In genomic region chr5:151683936-151684586, GRCh38 we compare ENCODE assay signal across 10 cellular contexts. TPM values are rescaled to one million over a fixed set of nuclear protein-coding genes. Genes with fewer than 3 reads are reported as not detected.
DNase-seq lines count a peak whose midpoint lies in the region; ATAC-seq, FAIRE-seq and TF ChIP-seq lines count a peak whose summit lies in the region.
"Had no signal": no experiment of that assay in that cellular context is flagged by ENCODE, and none has a peak within 500 bp of the region (broad histone marks: within the 10 kb centered on the region; RNA-seq: fewer than 3 reads in every experiment).

No MANE protein-coding gene starts in this region.

- no peak overlapping the region for H2BK15ac ChIP-seq in H1 (ENCODE audit: low read length)

- H3K27ac ChIP-seq in heart left ventricle (peak overlapping the region; percentile 78 to 95 (median 88)), H1 (ENCODE audit: low read depth, low read length) (no peak overlapping the region), vagina (peak overlapping the region; percentile 94)

- DNase-seq in heart left ventricle: no peak
- no peak for DNase-seq in Right ventricle myocardium inferior (ENCODE audit: missing footprints)
- DNase-seq in H1 (ENCODE audit: low read depth in 1 of 2, low spot score in 2 of 2): no peak
- no peak for DNase-seq in vagina (ENCODE audit: extremely low spot score in 2 of 2)
- DNase-seq in cerebellum (ENCODE audit: low spot score): no peak
- DNase-seq in HuH-7.5 (ENCODE audit: low spot score): no peak
- DNase-seq: T-cell had no signal

- TF ChIP-seq POLR2A in heart left ventricle (IDR thresholded peaks at IDR 0.05) (no peak), H1 (IDR thresholded peaks at IDR 0.05; ENCODE audit: control extremely low read depth in 1 of 2, low read depth in 2 of 2, low read length in 2 of 2) (no peak), vagina (IDR thresholded peaks at IDR 0.05) (no peak)

- H3K79me2 ChIP-seq in H1 (ENCODE audit: control insufficient read depth in 1 of 2, insufficient read depth in 2 of 2, low read length in 2 of 2): peaks cover 3 to 19% of the 10 kb centered on the region in 2 experiments

- no peak overlapping the region for H3K14ac ChIP-seq in H1 (ENCODE audit: insufficient read length)

- H3K27ac Mint-ChIP-seq in nephron: peak overlapping the region; percentile 93 to 98 (median 93)
- H3K27ac Mint-ChIP-seq: natural killer cell treated with Interleukin-12 subunit alpha and Interleukin-12 subunit beta and Interleukin-15 and Interleukin-18, amount 100 ng/mL, for 72 hours; T-cell had no signal

- H3K36me3 ChIP-seq in heart left ventricle (peaks cover 0 to 20% (median 12%) of the 10 kb centered on the region in 9 donors), H1 (ENCODE audit: control insufficient read depth in 2 of 4, insufficient read depth in 4 of 4, low read length in 3 of 4) (0 out of 8 replicates have a peak, but pooled peaks cover 0 to 3% (median 0%) of the 10 kb centered on the region in 4 experiments), vagina (no peaks in the 10 kb centered on the region)

- H3K4me3 Mint-ChIP-seq in nephron: peak overlapping the region; percentile 93 to 99 (median 97)
- H3K4me3 Mint-ChIP-seq: natural killer cell treated with Interleukin-12 subunit alpha and Interleukin-12 subunit beta and Interleukin-15 and Interleukin-18, amount 100 ng/mL, for 72 hours; T-cell had no signal

- H3K9me3 ChIP-seq in heart left ventricle (no peaks in the 10 kb centered on the region), H1 (ENCODE audit: insufficient read depth in 2 of 2, low read depth in 1 of 2, low read length in 1 of 2) (no peaks in the 10 kb centered on the region), vagina (no peaks in the 10 kb centered on the region)

- H2BK120ac ChIP-seq in H1 (replicated peaks; ENCODE audit: low read depth, low read length): no peak overlapping the region

- H3K79me1 ChIP-seq in H1 (ENCODE audit: low read depth, low read length): peaks cover 3% of the 10 kb centered on the region

- H3K27me3 Mint-ChIP-seq in nephron (ENCODE audit: low read depth): no peaks in the 10 kb centered on the region

- CTCF ChIA-PET in H1 (lab: Charles Lee; ENCODE audit: partially characterized antibody): interaction anchor here (0.6 to 43.0 kb wide), 17 partner anchors 11 to 617 kb away, joined by 3 to 991 read pairs (median 5); partner anchors contain the start of gene ATOX1

- 54 to 69% (median 67%) methylated on average over 2 of the region's 2 CpGs for WGBS in heart left ventricle, 4 donors
- WGBS in H1 (ENCODE audit: extremely low coverage in 1 of 2, insufficient coverage in 1 of 2, insufficient read length in 1 of 2, insufficient replicate concordance in 2 of 2, low coverage in 1 of 2, low lambda C conversion rate in 2 of 2, missing lambda C conversion rate in 1 of 2), 2 experiments: 94% methylated on average over 2 of the region's 2 CpGs; no CpG with 5 or more reads in 1 of the 2 experiments

- H3K27me3 ChIP-seq in heart left ventricle: no peaks in the 10 kb centered on the region
- no peaks in the 10 kb centered on the region for H3K27me3 ChIP-seq in H1 (replicated peaks in 1 of 4; ENCODE audit: control insufficient read depth in 3 of 4, extremely low read depth in 1 of 4, insufficient read depth in 3 of 4, low read length in 3 of 4)
- no peaks in the 10 kb centered on the region for H3K27me3 ChIP-seq in vagina

- H3K4me2 ChIP-seq in H1 (ENCODE audit: insufficient read depth in 1 of 2, low read depth in 2 of 2, low read length in 2 of 2): peak overlapping the region in 1 of 2 experiments; percentile 92; a peak in 1 of 4 replicates

- H3K4me3 ChIP-seq in heart left ventricle (peak overlapping the region in 11 of 12 donors; percentile 53 to 79 (median 71)), H1 (ENCODE audit: extremely low read depth in 1 of 4, insufficient read depth in 2 of 4, low read depth in 3 of 4, low read length in 4 of 4) (peak overlapping the region in 3 of 4 experiments; percentile 32 to 75 (median 68); a peak in 3 of 8 replicates), vagina (peak overlapping the region; percentile 8 to 76)

- H3K18ac ChIP-seq in H1 (ENCODE audit: extremely low read depth, low read length): no peak overlapping the region

- ATAC-seq in heart left ventricle: no peak
- no peak for ATAC-seq in Right ventricle myocardium inferior
- ATAC-seq in HG03460 (IDR thresholded peaks at IDR 0.05; ENCODE audit: unreplicated experiment): no peak
- ATAC-seq: natural killer cell treated with Interleukin-12 subunit alpha and Interleukin-12 subunit beta and Interleukin-15 and Interleukin-18, amount 100 ng/mL, for 72 hours; T-cell had no signal

- peaks cover 5 to 65% (median 56%) of the 10 kb centered on the region in 12 donors for H3K4me1 ChIP-seq in heart left ventricle
- H3K4me1 ChIP-seq in H1 (replicated peaks in 1 of 4; ENCODE audit: control insufficient read depth in 3 of 4, insufficient read depth in 4 of 4, low read length in 3 of 4): peaks cover 3 to 23% (median 15%) of the 10 kb centered on the region in 4 experiments
- peaks cover 70% of the 10 kb centered on the region for H3K4me1 ChIP-seq in vagina

- peaks cover 23% of the 10 kb centered on the region for H3K36me3 Mint-ChIP-seq in nephron (ENCODE audit: low read depth)
- H3K36me3 Mint-ChIP-seq: natural killer cell treated with Interleukin-12 subunit alpha and Interleukin-12 subunit beta and Interleukin-15 and Interleukin-18, amount 100 ng/mL, for 72 hours; T-cell had no signal

- no peak overlapping the region for H2AFZ ChIP-seq in H1 (ENCODE audit: low read length)

- H4K5ac ChIP-seq in H1 (ENCODE audit: insufficient read length, low read depth, low read length): no peak overlapping the region

- no peak overlapping the region for H3K4ac ChIP-seq in H1 (replicated peaks; ENCODE audit: insufficient read length, low read depth, low read length)

- intact Hi-C loops in heart left ventricle (cut with DNase I) (no loop called here), Right ventricle myocardium inferior (cut with DNase I) (loop anchor here (2.0 kb wide), 1 partner anchor 19 kb away; no protein-coding TSS in a partner anchor), vagina (cut with DNase I) (no loop called here)

- no peaks in the 10 kb centered on the region for H3K9me3 Mint-ChIP-seq in nephron
- H3K9me3 Mint-ChIP-seq: natural killer cell treated with Interleukin-12 subunit alpha and Interleukin-12 subunit beta and Interleukin-15 and Interleukin-18, amount 100 ng/mL, for 72 hours; T-cell had no signal

- H4K8ac ChIP-seq in H1 (ENCODE audit: extremely low read depth, insufficient read depth, low read length): no peak overlapping the region

- no peak for FAIRE-seq in H1 (lab: Jason Lieb, UNC)

- H3K23ac ChIP-seq in H1 (ENCODE audit: insufficient read length): no peak overlapping the region

- H3K56ac ChIP-seq in H1 (replicated peaks; ENCODE audit: insufficient read length, low read depth, low read length): no peak overlapping the region

- H3K4me1 Mint-ChIP-seq in nephron: peaks cover 65% of the 10 kb centered on the region

- H2BK20ac ChIP-seq in H1 (ENCODE audit: low read length): no peak overlapping the region

- H2BK12ac ChIP-seq in H1 (ENCODE audit: low read depth, low read length): no peak overlapping the region

- POLR2A ChIA-PET in H1 (lab: Charles Lee; ENCODE audit: partially characterized antibody): interaction anchor here (0.6 to 2.1 kb wide), 14 partner anchors 9 to 663 kb away, joined by 3 to 9 read pairs (median 4); partner anchors contain the start of gene GPX3

- no peak overlapping the region for H2BK5ac ChIP-seq in H1 (ENCODE audit: low read depth, low read length)

- peaks cover 12% of the 10 kb centered on the region; the same call in 1 of the 2 replicates for H3K23me2 ChIP-seq in H1 (ENCODE audit: low read depth, low read length)

- no peak overlapping the region for H2AK5ac ChIP-seq in H1 (ENCODE audit: low read depth, low read length)

- H3K9ac ChIP-seq in H1 (replicated peaks in 1 of 4; ENCODE audit: extremely low read depth in 1 of 4, low read depth in 3 of 4, low read length in 3 of 4): no peak overlapping the region

- TF ChIP-seq CTCF in heart left ventricle (IDR thresholded peaks at IDR 0.05) (no peak), H1 (IDR thresholded peaks at IDR 0.05; ENCODE audit: control extremely low read depth in 1 of 3, insufficient read depth in 1 of 3, low read depth in 1 of 3, low read length in 3 of 3) (no peak), nephron (IDR thresholded peaks at IDR 0.05; ENCODE audit: unreplicated experiment in 3 of 3) (no peak), vagina (IDR thresholded peaks at IDR 0.05) (no peak)

- no peak for TF ChIP-seq RAD21 in H1 (IDR thresholded peaks at IDR 0.05 in 1 of 2, conservative IDR thresholded peaks at IDR 0.05 in 1 of 2; ENCODE audit: low read depth in 2 of 2, low read length in 2 of 2)

- no peak overlapping the region for H4K91ac ChIP-seq in H1 (replicated peaks; ENCODE audit: insufficient read length, low read length)

- no peaks in the 10 kb centered on the region for H4K20me1 ChIP-seq in H1 (replicated peaks in 1 of 2; ENCODE audit: control insufficient read depth in 1 of 2, insufficient read depth in 2 of 2, low read length in 2 of 2)

- no peak for TF ChIP-seq EP300 in H1 (IDR thresholded peaks at IDR 0.05; ENCODE audit: borderline replicate concordance in 1 of 2, low read depth in 2 of 2, low read length in 2 of 2)

TF ChIP-seq in H1, 55 proteins besides CTCF, POLR2A, EP300 and RAD21 (continues in another document):
- TF ChIP-seq ZNF274 (IDR thresholded peaks at IDR 0.05; ENCODE audit: borderline replicate concordance, extremely low read depth, low read length): no peak
- TF ChIP-seq GTF2F1 (IDR thresholded peaks at IDR 0.05; ENCODE audit: borderline replicate concordance, low read depth, low read length): no peak

RNA-seq across cellular contexts. Expression of gene SPARC, which starts 2.7 kb away (rescaled TPM):
- 1,000 to 10,000 TPM in 1 of 9 donors, 100 to 1,000 TPM in 8; 355 to 1,522 (median 471) TPM for total RNA-seq in heart left ventricle
- polyA plus RNA-seq in heart left ventricle: 100 to 1,000 TPM; 119 to 747 TPM
- total RNA-seq in Right ventricle myocardium inferior: 517 TPM
- total RNA-seq in H1 (2021; fragmentation: NEBNext Ultra II Directional; extraction: Animal tissue kit (Norgen Biotek cat#: 25700)): 438 and 452 TPM in 2 replicates
- polyA plus RNA-seq in H1 (2011; rRNA removed): 375 and 434 TPM in 2 replicates
- polyA plus RNA-seq in H1 (2011; cell fraction: cytosol; rRNA removed): 385 TPM
- 501 TPM for polyA plus RNA-seq in H1 (2011; cell fraction: nucleus; rRNA removed)
- 385 to 537 TPM (median 495 TPM) in 4 replicates for polyA plus RNA-seq in H1 (2012, experiment 1 of 2)
- 164 TPM for polyA plus RNA-seq in H1 (2012, experiment 2 of 2)
- 450 TPM for polyA plus RNA-seq in H1 (2013, experiment 1 of 2)
- polyA plus RNA-seq in H1 (2013, experiment 2 of 2): 478 TPM
- polyA minus RNA-seq in H1 (2011; rRNA and poly(A)+ RNA removed): 271 and 297 TPM in 2 replicates
- polyA minus RNA-seq in H1 (2011; cell fraction: cytosol; rRNA and poly(A)+ RNA removed): 203 TPM
- polyA minus RNA-seq in H1 (2011; cell fraction: nucleus; rRNA and poly(A)+ RNA removed): 95.3 TPM
- 273 TPM for total RNA-seq in vagina
- total RNA-seq in cerebellum: 148 TPM
- total RNA-seq: natural killer cell treated with Interleukin-12 subunit alpha and Interleukin-12 subunit beta and Interleukin-15 and Interleukin-18, amount 100 ng/mL, for 72 hours had no signal
